9 cellular contexts compared by ENCODE assay signal in the genomic region with DNA sequence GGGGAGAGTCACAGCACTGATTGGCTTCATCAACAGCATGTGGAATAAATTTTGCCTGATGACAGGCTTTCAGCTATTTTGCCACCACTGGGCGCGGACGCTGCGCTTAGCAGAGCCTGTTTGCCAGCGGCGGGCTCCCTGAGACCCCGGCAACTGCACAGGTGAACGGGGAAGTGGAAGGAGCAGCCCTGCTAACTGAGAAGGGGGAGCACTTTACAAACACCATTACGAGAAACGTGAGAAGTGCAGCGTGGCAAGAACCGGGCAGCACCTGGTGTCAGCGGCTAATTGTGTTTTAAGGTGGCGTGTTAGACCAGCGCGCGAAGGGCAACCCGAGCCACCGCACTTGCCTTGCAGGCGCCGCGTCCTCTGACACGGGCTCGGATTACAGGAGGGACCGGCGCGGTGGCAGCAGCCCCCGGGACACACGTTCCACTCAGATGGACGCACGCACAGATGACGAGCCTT.
DNase-seq lines count a peak whose midpoint lies in the region; ATAC-seq and TF ChIP-seq lines count a peak whose summit lies in the region.
"Had no signal": no experiment of that assay in that cellular context is flagged by ENCODE, and none has a peak within 500 bp of the region (broad histone marks: within the 10 kb centered on the region; RNA-seq: fewer than 3 reads in every experiment).

No MANE protein-coding gene starts in this region.

- H3K27me3 ChIP-seq in HUES6 (ENCODE audit: control insufficient read depth, insufficient read depth, low read length) (peaks cover 37% of the 10 kb centered on the region), heart left ventricle (peaks cover 0 to 19% (median 3%) of the 10 kb centered on the region in 9 donors)

- TF ChIP-seq CTCF in heart left ventricle (IDR thresholded peaks at IDR 0.05): no peak
- no peak for TF ChIP-seq CTCF in osteocyte (IDR thresholded peaks at IDR 0.05)

- WGBS in heart left ventricle, 4 donors: 3 to 4% (median 3%) methylated on average over 27 to 32 of the region's 32 CpGs

- H3K4me3 Mint-ChIP-seq in osteocyte (ENCODE audit: unreplicated experiment): peak overlapping the region; percentile 33

- H3K36me3 Mint-ChIP-seq in osteocyte (ENCODE audit: unreplicated experiment): no peaks in the 10 kb centered on the region

- no peaks in the 10 kb centered on the region for H3K9me3 ChIP-seq in HUES6 (ENCODE audit: control insufficient read depth, insufficient read depth, low read depth, low read length)
- peaks cover 0 to 8% (median 0%) of the 10 kb centered on the region in 12 donors for H3K9me3 ChIP-seq in heart left ventricle

- ATAC-seq in heart left ventricle (peak in 3 of 4 donors; percentile 56 to 73 (median 69)), GM21529 (IDR thresholded peaks at IDR 0.05; ENCODE audit: unreplicated experiment) (no peak)

- H3K36me3 ChIP-seq in HUES6 (ENCODE audit: control insufficient read depth, insufficient read depth, low read length) (no peaks in the 10 kb centered on the region), heart left ventricle (no peaks in the 10 kb centered on the region)

- peaks cover 10% of the 10 kb centered on the region for H3K4me1 Mint-ChIP-seq in osteocyte (ENCODE audit: unreplicated experiment)

- no peak for TF ChIP-seq POLR2A in heart left ventricle (IDR thresholded peaks at IDR 0.05)

- no peaks in the 10 kb centered on the region for H3K9me3 Mint-ChIP-seq in osteocyte (ENCODE audit: unreplicated experiment)

- H3K27ac Mint-ChIP-seq in osteocyte (ENCODE audit: unreplicated experiment): no peak overlapping the region

- intact Hi-C loops in heart left ventricle (cut with DNase I): no loop called here

- H3K4me3 ChIP-seq in HUES6 (ENCODE audit: low read depth, low read length) (peak overlapping the region; percentile 51), heart left ventricle (peak overlapping the region in 8 of 12 donors; percentile 13 to 39 (median 34))

- H3K27ac ChIP-seq in HUES6 (ENCODE audit: low read depth, low read length): no peak overlapping the region
- peak overlapping the region in 1 of 12 donors; percentile 29 for H3K27ac ChIP-seq in heart left ventricle

- peaks cover 15% of the 10 kb centered on the region for H3K4me1 ChIP-seq in HUES6 (ENCODE audit: control insufficient read depth, insufficient read depth, low read length)
- H3K4me1 ChIP-seq in heart left ventricle: peaks cover 0 to 9% (median 0%) of the 10 kb centered on the region in 12 donors

- no peak overlapping the region for H3K9ac ChIP-seq in HUES6 (ENCODE audit: low read length)

- H3K27me3 Mint-ChIP-seq in osteocyte (ENCODE audit: unreplicated experiment): peaks cover 29% of the 10 kb centered on the region

- peak; percentile 22 to 72 for DNase-seq in NCI-H526 (lab: John Stamatoyannopoulos, UW)
- peak in 3 of 5 donors; percentile 9 to 58 (median 30) for DNase-seq in heart left ventricle
- no peak for DNase-seq in osteocyte (ENCODE audit: extremely low spot score, unreplicated experiment)
- DNase-seq in midbrain (lab: John Stamatoyannopoulos, UW): no peak
- no peak for DNase-seq in activated CD4-positive, alpha-beta T cell treated with anti-CD3 and anti-CD28 coated beads for 48 hours
- DNase-seq in OCI-M2 (lab: John Stamatoyannopoulos, UW; ENCODE audit: unreplicated experiment): no peak
- DNase-seq: foreskin melanocyte had no signal

Comparison
In these comparisons a context has a peak if more than half of its experiments do, and no peak if none do; other contexts are left out.
1. DNase-seq: peak in NCI-H526 (2 of 2) and heart left ventricle (3 of 5); none in osteocyte (single experiment), midbrain (single experiment), activated CD4-positive, alpha-beta T cell treated with anti-CD3 and anti-CD28 coated beads for 48 hours (single experiment) and OCI-M2 (single experiment).